ENCODE assay signal across 5 cellular contexts in genomic region chr9:126580319-126580718, GRCh38. TPM values are rescaled to one million over a fixed set of nuclear protein-coding genes. Genes with fewer than 3 reads are reported as not detected.
"Had no signal": no experiment of that assay in that cellular context is flagged by ENCODE, and none has a peak within 500 bp of the region (broad histone marks: within the 10 kb centered on the region; RNA-seq: fewer than 3 reads in every experiment).

No MANE protein-coding gene starts in this region.

RNA-seq across cellular contexts. Expression of gene LMX1B, which starts 33.4 kb away (rescaled TPM):
- total RNA-seq: HepG2, HT-29, IMR-90, K562 had no signal
- polyA plus RNA-seq: HepG2, IgD-negative memory B cell, IMR-90, K562 had no signal
